In the genomic region with DNA sequence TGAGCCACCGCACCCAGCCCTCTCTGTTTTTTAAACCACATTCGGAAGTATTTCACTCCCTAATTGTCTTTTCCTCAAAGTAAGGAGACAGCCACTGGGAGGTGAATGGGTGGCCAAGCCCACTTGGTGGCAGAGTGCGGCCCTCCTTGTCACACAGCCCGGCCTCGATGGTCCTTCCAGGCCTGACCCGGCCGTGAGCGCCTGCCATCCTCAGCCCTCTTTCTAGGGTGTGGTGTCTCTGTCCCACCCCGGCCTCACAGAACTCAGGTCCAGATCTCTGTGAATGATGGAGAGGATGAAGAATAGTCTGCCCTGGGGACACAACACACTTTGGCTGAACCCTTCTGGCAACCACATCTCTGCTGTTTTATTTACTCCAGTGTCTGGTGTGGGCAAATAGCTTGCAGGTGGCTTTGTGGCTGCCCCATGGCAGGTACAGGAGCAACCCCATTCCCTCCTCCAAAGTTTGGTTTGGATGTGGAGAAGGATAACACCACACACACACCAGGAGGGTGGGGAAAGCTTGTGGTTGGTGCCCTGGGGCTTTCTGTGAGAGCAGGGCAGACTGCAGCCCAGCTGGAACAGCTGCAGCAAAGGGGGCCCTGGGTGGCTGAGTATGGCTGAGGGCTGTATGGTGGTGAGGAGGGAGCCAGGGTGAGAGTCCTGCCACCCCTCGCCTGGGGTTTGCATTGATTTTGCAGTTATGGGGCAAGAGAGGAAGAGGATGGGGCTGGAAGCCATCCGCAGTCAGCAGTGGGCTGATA, we compare ENCODE assay signal across 2 cellular contexts.
TF ChIP-seq lines count a peak whose summit lies in the region.

No MANE protein-coding gene starts in this region.

TF ChIP-seq in HepG2, 621 proteins besides CTCF, POLR2A, EP300 and RAD21:
- TF ChIP-seq, protein P1, sequence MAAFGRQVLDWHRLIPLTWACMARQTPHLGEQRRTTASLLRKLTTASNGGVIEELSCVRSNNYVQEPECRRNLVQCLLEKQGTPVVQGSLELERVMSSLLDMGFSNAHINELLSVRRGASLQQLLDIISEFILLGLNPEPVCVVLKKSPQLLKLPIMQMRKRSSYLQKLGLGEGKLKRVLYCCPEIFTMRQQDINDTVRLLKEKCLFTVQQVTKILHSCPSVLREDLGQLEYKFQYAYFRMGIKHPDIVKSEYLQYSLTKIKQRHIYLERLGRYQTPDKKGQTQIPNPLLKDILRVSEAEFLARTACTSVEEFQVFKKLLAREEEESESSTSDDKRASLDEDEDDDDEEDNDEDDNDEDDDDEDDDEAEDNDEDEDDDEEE (CRISPR knock-in tag; IDR thresholded peaks at IDR 0.05), result no peak
- TF ChIP-seq, protein P2, sequence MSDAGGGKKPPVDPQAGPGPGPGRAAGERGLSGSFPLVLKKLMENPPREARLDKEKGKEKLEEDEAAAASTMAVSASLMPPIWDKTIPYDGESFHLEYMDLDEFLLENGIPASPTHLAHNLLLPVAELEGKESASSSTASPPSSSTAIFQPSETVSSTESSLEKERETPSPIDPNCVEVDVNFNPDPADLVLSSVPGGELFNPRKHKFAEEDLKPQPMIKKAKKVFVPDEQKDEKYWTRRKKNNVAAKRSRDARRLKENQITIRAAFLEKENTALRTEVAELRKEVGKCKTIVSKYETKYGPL (CRISPR knock-in tag; IDR thresholded peaks at IDR 0.05), result no peak
- TF ChIP-seq, protein P3, sequence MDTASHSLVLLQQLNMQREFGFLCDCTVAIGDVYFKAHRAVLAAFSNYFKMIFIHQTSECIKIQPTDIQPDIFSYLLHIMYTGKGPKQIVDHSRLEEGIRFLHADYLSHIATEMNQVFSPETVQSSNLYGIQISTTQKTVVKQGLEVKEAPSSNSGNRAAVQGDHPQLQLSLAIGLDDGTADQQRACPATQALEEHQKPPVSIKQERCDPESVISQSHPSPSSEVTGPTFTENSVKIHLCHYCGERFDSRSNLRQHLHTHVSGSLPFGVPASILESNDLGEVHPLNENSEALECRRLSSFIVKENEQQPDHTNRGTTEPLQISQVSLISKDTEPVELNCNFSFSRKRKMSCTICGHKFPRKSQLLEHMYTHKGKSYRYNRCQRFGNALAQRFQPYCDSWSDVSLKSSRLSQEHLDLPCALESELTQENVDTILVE (CRISPR knock-in tag; IDR thresholded peaks at IDR 0.05), result no peak
- TF ChIP-seq ZNF598 (CRISPR knock-in tag; IDR thresholded peaks at IDR 0.05; ENCODE audit: borderline replicate concordance) (no peak), SNAI1 (CRISPR knock-in tag; IDR thresholded peaks at IDR 0.05; ENCODE audit: borderline replicate concordance) (no peak), HNRNPL (IDR thresholded peaks at IDR 0.05; ENCODE audit: low read depth, low read length) (no peak), CEBPG (CRISPR knock-in tag; IDR thresholded peaks at IDR 0.05) (no peak), ZNF572 (CRISPR knock-in tag; IDR thresholded peaks at IDR 0.05) (no peak), SIX4 (CRISPR knock-in tag; IDR thresholded peaks at IDR 0.05) (no peak), TP53 (CRISPR knock-in tag; conservative IDR thresholded peaks at IDR 0.05) (no peak), MAF1 (CRISPR knock-in tag; IDR thresholded peaks at IDR 0.05; ENCODE audit: borderline replicate concordance) (no peak), RARA (CRISPR knock-in tag; IDR thresholded peaks at IDR 0.05) (no peak), KAT7 (CRISPR knock-in tag; IDR thresholded peaks at IDR 0.05; ENCODE audit: borderline replicate concordance) (no peak), PHF8 (CRISPR knock-in tag; IDR thresholded peaks at IDR 0.05) (no peak), ZNF747 (CRISPR knock-in tag; IDR thresholded peaks at IDR 0.05; ENCODE audit: borderline replicate concordance) (no peak), NR1H2 (CRISPR knock-in tag; IDR thresholded peaks at IDR 0.05; ENCODE audit: borderline replicate concordance, low read depth) (no peak)
- TF ChIP-seq, protein P4, sequence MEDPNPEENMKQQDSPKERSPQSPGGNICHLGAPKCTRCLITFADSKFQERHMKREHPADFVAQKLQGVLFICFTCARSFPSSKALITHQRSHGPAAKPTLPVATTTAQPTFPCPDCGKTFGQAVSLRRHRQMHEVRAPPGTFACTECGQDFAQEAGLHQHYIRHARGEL (CRISPR knock-in tag; IDR thresholded peaks at IDR 0.05), result no peak

TF ChIP-seq in WTC11, 78 proteins besides CTCF, POLR2A, EP300 and RAD21:
- TF ChIP-seq FOXK1 (CRISPR knock-in tag; IDR thresholded peaks at IDR 0.05) (no peak), ELF4 (CRISPR knock-in tag; IDR thresholded peaks at IDR 0.05; ENCODE audit: low read depth) (no peak), SOX15 (CRISPR knock-in tag; IDR thresholded peaks at IDR 0.05) (no peak), ZNF423 (CRISPR knock-in tag; IDR thresholded peaks at IDR 0.05) (no peak), GRHL2 (CRISPR knock-in tag; IDR thresholded peaks at IDR 0.05; ENCODE audit: insufficient replicate concordance, severe bottlenecking) (no peak), CREM (CRISPR knock-in tag; IDR thresholded peaks at IDR 0.05) (no peak), NFYB (CRISPR knock-in tag; conservative IDR thresholded peaks at IDR 0.05; ENCODE audit: low read depth) (no peak), HMGA2 (CRISPR knock-in tag; IDR thresholded peaks at IDR 0.05) (no peak), JUN (CRISPR knock-in tag; IDR thresholded peaks at IDR 0.05) (no peak), TEAD1 (CRISPR knock-in tag; IDR thresholded peaks at IDR 0.05) (no peak)
- TF ChIP-seq, protein P5, sequence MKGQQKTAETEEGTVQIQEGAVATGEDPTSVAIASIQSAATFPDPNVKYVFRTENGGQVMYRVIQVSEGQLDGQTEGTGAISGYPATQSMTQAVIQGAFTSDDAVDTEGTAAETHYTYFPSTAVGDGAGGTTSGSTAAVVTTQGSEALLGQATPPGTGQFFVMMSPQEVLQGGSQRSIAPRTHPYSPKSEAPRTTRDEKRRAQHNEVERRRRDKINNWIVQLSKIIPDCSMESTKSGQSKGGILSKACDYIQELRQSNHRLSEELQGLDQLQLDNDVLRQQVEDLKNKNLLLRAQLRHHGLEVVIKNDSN (CRISPR knock-in tag; IDR thresholded peaks at IDR 0.05), result no peak
- TF ChIP-seq, protein P6, sequence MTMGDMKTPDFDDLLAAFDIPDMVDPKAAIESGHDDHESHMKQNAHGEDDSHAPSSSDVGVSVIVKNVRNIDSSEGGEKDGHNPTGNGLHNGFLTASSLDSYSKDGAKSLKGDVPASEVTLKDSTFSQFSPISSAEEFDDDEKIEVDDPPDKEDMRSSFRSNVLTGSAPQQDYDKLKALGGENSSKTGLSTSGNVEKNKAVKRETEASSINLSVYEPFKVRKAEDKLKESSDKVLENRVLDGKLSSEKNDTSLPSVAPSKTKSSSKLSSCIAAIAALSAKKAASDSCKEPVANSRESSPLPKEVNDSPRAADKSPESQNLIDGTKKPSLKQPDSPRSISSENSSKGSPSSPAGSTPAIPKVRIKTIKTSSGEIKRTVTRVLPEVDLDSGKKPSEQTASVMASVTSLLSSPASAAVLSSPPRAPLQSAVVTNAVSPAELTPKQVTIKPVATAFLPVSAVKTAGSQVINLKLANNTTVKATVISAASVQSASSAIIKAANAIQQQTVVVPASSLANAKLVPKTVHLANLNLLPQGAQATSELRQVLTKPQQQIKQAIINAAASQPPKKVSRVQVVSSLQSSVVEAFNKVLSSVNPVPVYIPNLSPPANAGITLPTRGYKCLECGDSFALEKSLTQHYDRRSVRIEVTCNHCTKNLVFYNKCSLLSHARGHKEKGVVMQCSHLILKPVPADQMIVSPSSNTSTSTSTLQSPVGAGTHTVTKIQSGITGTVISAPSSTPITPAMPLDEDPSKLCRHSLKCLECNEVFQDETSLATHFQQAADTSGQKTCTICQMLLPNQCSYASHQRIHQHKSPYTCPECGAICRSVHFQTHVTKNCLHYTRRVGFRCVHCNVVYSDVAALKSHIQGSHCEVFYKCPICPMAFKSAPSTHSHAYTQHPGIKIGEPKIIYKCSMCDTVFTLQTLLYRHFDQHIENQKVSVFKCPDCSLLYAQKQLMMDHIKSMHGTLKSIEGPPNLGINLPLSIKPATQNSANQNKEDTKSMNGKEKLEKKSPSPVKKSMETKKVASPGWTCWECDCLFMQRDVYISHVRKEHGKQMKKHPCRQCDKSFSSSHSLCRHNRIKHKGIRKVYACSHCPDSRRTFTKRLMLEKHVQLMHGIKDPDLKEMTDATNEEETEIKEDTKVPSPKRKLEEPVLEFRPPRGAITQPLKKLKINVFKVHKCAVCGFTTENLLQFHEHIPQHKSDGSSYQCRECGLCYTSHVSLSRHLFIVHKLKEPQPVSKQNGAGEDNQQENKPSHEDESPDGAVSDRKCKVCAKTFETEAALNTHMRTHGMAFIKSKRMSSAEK (CRISPR knock-in tag; IDR thresholded peaks at IDR 0.05; ENCODE audit: borderline replicate concordance), result no peak
- TF ChIP-seq, protein P7, sequence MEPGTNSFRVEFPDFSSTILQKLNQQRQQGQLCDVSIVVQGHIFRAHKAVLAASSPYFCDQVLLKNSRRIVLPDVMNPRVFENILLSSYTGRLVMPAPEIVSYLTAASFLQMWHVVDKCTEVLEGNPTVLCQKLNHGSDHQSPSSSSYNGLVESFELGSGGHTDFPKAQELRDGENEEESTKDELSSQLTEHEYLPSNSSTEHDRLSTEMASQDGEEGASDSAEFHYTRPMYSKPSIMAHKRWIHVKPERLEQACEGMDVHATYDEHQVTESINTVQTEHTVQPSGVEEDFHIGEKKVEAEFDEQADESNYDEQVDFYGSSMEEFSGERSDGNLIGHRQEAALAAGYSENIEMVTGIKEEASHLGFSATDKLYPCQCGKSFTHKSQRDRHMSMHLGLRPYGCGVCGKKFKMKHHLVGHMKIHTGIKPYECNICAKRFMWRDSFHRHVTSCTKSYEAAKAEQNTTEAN (CRISPR knock-in tag; IDR thresholded peaks at IDR 0.05), result no peak
- TF ChIP-seq, protein P8, sequence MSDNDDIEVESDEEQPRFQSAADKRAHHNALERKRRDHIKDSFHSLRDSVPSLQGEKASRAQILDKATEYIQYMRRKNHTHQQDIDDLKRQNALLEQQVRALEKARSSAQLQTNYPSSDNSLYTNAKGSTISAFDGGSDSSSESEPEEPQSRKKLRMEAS (CRISPR knock-in tag; IDR thresholded peaks at IDR 0.05), result no peak
